Comparison of ENCODE assay signal across 8 cellular contexts in the genomic region with DNA sequence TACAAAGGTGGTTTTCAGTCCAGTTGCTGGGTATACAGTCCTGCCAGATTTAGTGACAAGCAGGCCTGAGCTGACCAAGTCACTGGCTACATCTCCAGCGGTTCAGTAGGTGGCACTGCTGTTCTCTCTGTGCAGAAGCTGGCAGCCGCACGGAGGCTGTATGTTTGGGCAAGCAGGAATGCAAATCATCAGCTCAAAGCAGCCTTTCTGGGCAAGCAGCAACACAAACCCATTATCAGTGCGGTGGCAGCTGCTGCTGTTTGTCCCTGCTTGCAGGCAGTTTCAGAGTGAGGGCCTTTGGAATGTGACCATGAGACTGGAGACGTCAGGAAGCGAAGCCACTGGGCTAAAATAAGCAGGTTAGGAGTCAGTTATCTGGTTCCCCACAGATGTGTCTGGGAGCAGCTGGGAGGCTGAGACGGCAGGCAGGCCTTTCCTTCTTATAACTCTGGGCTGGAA.
DNase-seq lines count a peak whose midpoint lies in the region; ATAC-seq and TF ChIP-seq lines count a peak whose summit lies in the region.

No MANE protein-coding gene starts in this region.

- no peaks in the 10 kb centered on the region for H3K9me3 ChIP-seq in BE2C

- no peak overlapping the region for H3K4me3 ChIP-seq in BE2C (ENCODE audit: low read depth, low read length)

- H3K36me3 Mint-ChIP-seq in central memory CD8-positive, alpha-beta T cell (ENCODE audit: insufficient read depth): no peaks in the 10 kb centered on the region

- DNase-seq in BE2C (peak; percentile 54), GM19238 (ENCODE audit: insufficient read length, low spot score) (peak; percentile 58), NCI-H345 treated with DMSO at 0.1 percent for 48 hours (lab: John Stamatoyannopoulos, UW; ENCODE audit: unreplicated experiment) (peak; percentile 82)
- peak; percentile 18 for DNase-seq in activated CD4-positive, CD25-positive, alpha-beta regulatory T cell treated with anti-CD3 and anti-CD28 coated beads, Interleukin-2, amount 50 U/mL, for 16 hours (ENCODE audit: low read depth, low spot score)
- DNase-seq in central memory CD8-positive, alpha-beta T cell (ENCODE audit: low spot score in 2 of 2): peak; percentile 34 to 48
- peak; percentile 51 to 58 for DNase-seq in stimulated activated CD4-positive, alpha-beta T cell treated with anti-CD3 and anti-CD28 coated beads, Interleukin-1b, Interleukin-23, amount 100 ng/mL, for 4 hours (ENCODE audit: low read depth in 2 of 2)

- H3K36me3 ChIP-seq in BE2C: no peaks in the 10 kb centered on the region

- no peaks in the 10 kb centered on the region for H3K27me3 ChIP-seq in BE2C
- H3K27me3 ChIP-seq in layer of hippocampus (ENCODE audit: control insufficient read depth, insufficient read depth, low read length): no peaks in the 10 kb centered on the region

- no peak overlapping the region for H3K4me3 Mint-ChIP-seq in central memory CD8-positive, alpha-beta T cell

- ATAC-seq in HG03354 (IDR thresholded peaks at IDR 0.05; ENCODE audit: poor library complexity, severe bottlenecking, unreplicated experiment): peak; percentile 100
- peak; percentile 93 for ATAC-seq in central memory CD8-positive, alpha-beta T cell (replicated peaks; ENCODE audit: extremely low read depth, poor library complexity, severe bottlenecking)

- H3K27ac Mint-ChIP-seq in central memory CD8-positive, alpha-beta T cell (ENCODE audit: low read depth): peak overlapping the region; percentile 56

- peaks cover 7% of the 10 kb centered on the region for H3K4me1 Mint-ChIP-seq in central memory CD8-positive, alpha-beta T cell

- no peaks in the 10 kb centered on the region for H3K4me1 ChIP-seq in BE2C

- H3K27ac ChIP-seq in layer of hippocampus (ENCODE audit: low read depth, low read length): peak overlapping the region; percentile 9

- peak; percentile 43 for TF ChIP-seq CTCF in BE2C (IDR thresholded peaks at IDR 0.05; ENCODE audit: low read depth, low read length)

- H3K27me3 Mint-ChIP-seq in central memory CD8-positive, alpha-beta T cell: no peaks in the 10 kb centered on the region

- H3K9me3 Mint-ChIP-seq in central memory CD8-positive, alpha-beta T cell: no peaks in the 10 kb centered on the region

Comparison
In these comparisons a context has a peak if more than half of its experiments do, and no peak if none do; other contexts are left out.
1. DNase-seq: peak in every context shown above with its lines; median percentile 82 in NCI-H345 treated with DMSO at 0.1 percent for 48 hours; 58 in GM19238; 54 in stimulated activated CD4-positive, alpha-beta T cell treated with anti-CD3 and anti-CD28 coated beads, Interleukin-1b, Interleukin-23, amount 100 ng/mL, for 4 hours; 54 in BE2C; 41 in central memory CD8-positive, alpha-beta T cell; 18 in activated CD4-positive, CD25-positive, alpha-beta regulatory T cell treated with anti-CD3 and anti-CD28 coated beads, Interleukin-2, amount 50 U/mL, for 16 hours.